ENCODE assay signal across 17 cellular contexts in genomic region chr3:40661285-40661684, GRCh38.
A peak's percentile ranks its signal among the peaks of the same experiment; 100 is the strongest.
DNase-seq lines count a peak whose midpoint lies in the region; ATAC-seq and TF ChIP-seq lines count a peak whose summit lies in the region.
"Had no signal": no experiment of that assay in that cellular context is flagged by ENCODE, and none has a peak within 500 bp of the region (broad histone marks: within the 10 kb centered on the region; RNA-seq: fewer than 3 reads in every experiment).

No MANE protein-coding gene starts in this region.

- H3K4me3 ChIP-seq in left ventricle myocardium inferior (no peak overlapping the region), mucosa of descending colon (no peak overlapping the region)
- H3K4me3 ChIP-seq: BLaER1 treated with 17β-estradiol and CSF1 and Interleukin-3, amounts not matched to agents 10 nM and 100 nM; GM23338 had no signal

- peaks cover 6% of the 10 kb centered on the region for H3K9me3 Mint-ChIP-seq in activated B cell treated with CpG ODN at 0.5 μM for 24 hours
- H3K9me3 Mint-ChIP-seq in stimulated activated naive B cell treated with anti-CD40 and anti-IgM and Interleukin-4, amounts not matched to agents 10 μg/mL and 1 μg/mL and 100 μg/mL, for 72 hours, result peaks cover 6 to 9% of the 10 kb centered on the region in 2 donors
- H3K9me3 Mint-ChIP-seq: CD8-positive, alpha-beta T cell had no signal

- H3K27ac Mint-ChIP-seq in activated B cell treated with CpG ODN at 0.5 μM for 24 hours, result no peak overlapping the region
- no peak overlapping the region for H3K27ac Mint-ChIP-seq in stimulated activated naive B cell treated with anti-CD40 and anti-IgM and Interleukin-4, amounts not matched to agents 10 μg/mL and 1 μg/mL and 100 μg/mL, for 72 hours
- H3K27ac Mint-ChIP-seq: B cell; CD8-positive, alpha-beta T cell; GM23338 had no signal

- H3K9me3 ChIP-seq in left ventricle myocardium inferior (replicated peaks) (no peaks in the 10 kb centered on the region), mucosa of descending colon (no peaks in the 10 kb centered on the region)
- H3K9me3 ChIP-seq: BLaER1 treated with 17β-estradiol and CSF1 and Interleukin-3, amounts not matched to agents 10 nM and 100 nM had no signal

- H3K27me3 ChIP-seq in left ventricle myocardium inferior (ENCODE audit: low read depth), result no peaks in the 10 kb centered on the region
- H3K27me3 ChIP-seq: BLaER1 treated with 17β-estradiol and CSF1 and Interleukin-3, amounts not matched to agents 10 nM and 100 nM had no signal

- intact Hi-C loops in Right ventricle myocardium superior (cut with DNase I) (no loop called here), left ventricle myocardium inferior (cut with micrococcal nuclease) (no loop called here), activated B cell treated with CpG ODN at 0.5 μM for 24 hours (cut with micrococcal nuclease) (loop anchor here (5.0 kb wide), 1 partner anchor 39 kb away; no protein-coding TSS in a partner anchor), mucosa of descending colon (cut with DNase I, micrococcal nuclease) (no loop called here)

- peaks cover 13% of the 10 kb centered on the region for H3K4me1 Mint-ChIP-seq in activated B cell treated with CpG ODN at 0.5 μM for 24 hours
- peaks cover 12 to 18% of the 10 kb centered on the region in 2 donors for H3K4me1 Mint-ChIP-seq in stimulated activated naive B cell treated with anti-CD40 and anti-IgM and Interleukin-4, amounts not matched to agents 10 μg/mL and 1 μg/mL and 100 μg/mL, for 72 hours
- H3K4me1 Mint-ChIP-seq: GM23338 had no signal

- H3K4me3 Mint-ChIP-seq in activated B cell treated with CpG ODN at 0.5 μM for 24 hours, result no peak overlapping the region
- H3K4me3 Mint-ChIP-seq in stimulated activated naive B cell treated with anti-CD40 and anti-IgM and Interleukin-4, amounts not matched to agents 10 μg/mL and 1 μg/mL and 100 μg/mL, for 72 hours, result no peak overlapping the region
- H3K4me3 Mint-ChIP-seq: B cell; CD8-positive, alpha-beta T cell; GM23338 had no signal

- H3K36me3 ChIP-seq in left ventricle myocardium inferior (no peaks in the 10 kb centered on the region), mucosa of descending colon (ENCODE audit: low read depth) (no peaks in the 10 kb centered on the region)
- H3K36me3 ChIP-seq: BLaER1 treated with 17β-estradiol and CSF1 and Interleukin-3, amounts not matched to agents 10 nM and 100 nM had no signal

- no peaks in the 10 kb centered on the region for H3K36me3 Mint-ChIP-seq in activated B cell treated with CpG ODN at 0.5 μM for 24 hours (ENCODE audit: low read depth)
- peaks cover 12 to 24% of the 10 kb centered on the region in 2 donors for H3K36me3 Mint-ChIP-seq in stimulated activated naive B cell treated with anti-CD40 and anti-IgM and Interleukin-4, amounts not matched to agents 10 μg/mL and 1 μg/mL and 100 μg/mL, for 72 hours
- H3K36me3 Mint-ChIP-seq: CD8-positive, alpha-beta T cell had no signal

- ATAC-seq in Right ventricle myocardium superior (ENCODE audit: poor library complexity), result peak; percentile 57
- peak; percentile 52 for ATAC-seq in activated B cell treated with CpG ODN at 0.5 μM for 24 hours (ENCODE audit: low read depth)
- ATAC-seq in mucosa of descending colon, result peak; percentile 31
- ATAC-seq in stimulated activated naive B cell treated with anti-CD40 and anti-IgM and Interleukin-4, amounts not matched to agents 10 μg/mL and 1 μg/mL and 100 μg/mL, for 72 hours (replicated peaks), result peak; percentile 70 to 80
- ATAC-seq in omental fat pad (ENCODE audit: low FRiP score), result no peak
- ATAC-seq: CD8-positive, alpha-beta T cell; GM23338 had no signal

- no peak overlapping the region for H3K27ac ChIP-seq in left ventricle myocardium inferior (replicated peaks)
- H3K27ac ChIP-seq: BLaER1 treated with 17β-estradiol and CSF1 and Interleukin-3, amounts not matched to agents 10 nM and 100 nM; HL-60 had no signal

- CTCF ChIA-PET in activated B cell treated with CpG ODN at 0.5 μM for 24 hours (lab: Charles Lee), result no interaction called here

- no peaks in the 10 kb centered on the region for H3K27me3 Mint-ChIP-seq in activated B cell treated with CpG ODN at 0.5 μM for 24 hours
- H3K27me3 Mint-ChIP-seq in stimulated activated naive B cell treated with anti-CD40 and anti-IgM and Interleukin-4, amounts not matched to agents 10 μg/mL and 1 μg/mL and 100 μg/mL, for 72 hours, result no peaks in the 10 kb centered on the region
- H3K27me3 Mint-ChIP-seq: B cell had no signal

- peaks cover 11% of the 10 kb centered on the region for H3K4me1 ChIP-seq in left ventricle myocardium inferior
- H3K4me1 ChIP-seq in mucosa of descending colon (ENCODE audit: low read depth), result no peaks in the 10 kb centered on the region

- no peak for TF ChIP-seq CTCF in left ventricle myocardium inferior (IDR thresholded peaks at IDR 0.05; ENCODE audit: borderline replicate concordance)
- TF ChIP-seq CTCF in activated B cell treated with CpG ODN at 0.5 μM for 24 hours (IDR thresholded peaks at IDR 0.05), result no peak
- TF ChIP-seq CTCF in mucosa of descending colon (IDR thresholded peaks at IDR 0.05), result no peak
- no peak for TF ChIP-seq CTCF in omental fat pad (IDR thresholded peaks at IDR 0.05)

- DNase-seq in Right ventricle myocardium superior, result no peak
- DNase-seq in left ventricle myocardium inferior, result no peak
- DNase-seq in activated B cell treated with CpG ODN at 0.5 μM for 24 hours, result no peak
- no peak for DNase-seq in mucosa of descending colon
- no peak for DNase-seq in stimulated activated naive B cell treated with anti-CD40 and anti-IgM and Interleukin-4, amounts not matched to agents 10 μg/mL and 1 μg/mL and 100 μg/mL, for 72 hours
- DNase-seq in GDM1 (lab: John Stamatoyannopoulos, UW), result no peak
- DNase-seq in NCI-H82 (lab: John Stamatoyannopoulos, UW), result no peak
- DNase-seq in omental fat pad (ENCODE audit: low spot score), result no peak
- DNase-seq: Calu3; CD8-positive, alpha-beta T cell; DND-41; EL; HCEC 1CT had no signal

- POLR2A ChIA-PET in activated B cell treated with CpG ODN at 0.5 μM for 24 hours (lab: Charles Lee), result no interaction called here
